ENCODE assay signal across 29 cellular contexts in the genomic region with DNA sequence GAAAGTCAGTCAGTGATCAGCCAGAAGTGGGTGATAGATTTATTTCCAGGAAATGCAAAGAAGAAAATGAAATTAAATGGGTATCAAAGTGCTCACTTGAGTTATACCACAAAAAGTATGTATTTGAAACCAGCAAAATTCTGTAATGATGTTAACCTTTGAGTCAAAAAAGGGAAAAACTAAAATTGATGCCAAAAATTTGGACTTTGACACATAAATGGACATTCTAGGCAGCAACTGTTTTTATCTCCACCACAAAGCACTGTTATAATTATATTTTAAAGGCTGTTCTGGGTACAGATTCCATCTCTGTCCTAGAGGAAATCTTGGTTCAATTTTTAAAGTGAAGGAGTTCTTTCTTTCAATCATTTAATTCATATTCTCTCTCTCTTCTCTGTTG.
"Had no signal": no experiment of that assay in that cellular context is flagged by ENCODE, and none has a peak within 500 bp of the region (broad histone marks: within the 10 kb centered on the region; RNA-seq: fewer than 3 reads in every experiment).

No MANE protein-coding gene starts in this region.

- H3K36me3 Mint-ChIP-seq: stimulated activated effector memory CD8-positive, alpha-beta T cell treated with anti-CD3 and anti-CD28 coated beads, Interleukin-12 subunit alpha, Interleukin-12 subunit beta, amount 100 ng/mL, for 72 hours; stimulated activated memory B cell treated with anti-CD40 and anti-IgM and Interleukin-4, amounts not matched to agents 10 μg/mL and 1 μg/mL and 100 μg/mL, for 72 hours; stimulated activated naive B cell treated with anti-CD40 and anti-IgM and Interleukin-4, amounts not matched to agents 10 μg/mL and 1 μg/mL and 100 μg/mL, for 72 hours; type B pancreatic cell had no signal

- H3K4me1 ChIP-seq: stomach, suprapubic skin, testis, thyroid gland, tibial artery, tibial nerve, transverse colon, upper lobe of left lung, upper lobe of right lung, uterus, vagina had no signal

- H3K4me3 ChIP-seq: stomach, suprapubic skin, testis, thoracic aorta, thyroid gland, tibial artery, tibial nerve, transverse colon, upper lobe of left lung, upper lobe of right lung, uterus, vagina had no signal

- FAIRE-seq: urothelium cell line had no signal

- ATAC-seq: stimulated activated effector memory CD8-positive, alpha-beta T cell treated with anti-CD3 and anti-CD28 coated beads, Interleukin-12 subunit alpha, Interleukin-12 subunit beta, amount 100 ng/mL, for 72 hours; stimulated activated memory B cell treated with anti-CD40 and anti-IgM and Interleukin-4, amounts not matched to agents 10 μg/mL and 1 μg/mL and 100 μg/mL, for 72 hours; stimulated activated naive B cell treated with anti-CD40 and anti-IgM and Interleukin-4, amounts not matched to agents 10 μg/mL and 1 μg/mL and 100 μg/mL, for 72 hours; stimulated activated naive CD8-positive, alpha-beta T cell treated with anti-CD3 and anti-CD28 coated beads, Interleukin-15, amount 100 ng/mL, for 72 hours; stimulated activated naive CD8-positive, alpha-beta T cell treated with anti-CD3 and anti-CD28 coated beads, Interleukin-15, Interleukin-2, amounts not matched to agents 100 U/mL and 50 U/mL, for 24 hours; upper lobe of right lung had no signal

- H3K27ac Mint-ChIP-seq: stimulated activated effector memory CD8-positive, alpha-beta T cell treated with anti-CD3 and anti-CD28 coated beads, Interleukin-12 subunit alpha, Interleukin-12 subunit beta, amount 100 ng/mL, for 72 hours; stimulated activated memory B cell treated with anti-CD40 and anti-IgM and Interleukin-4, amounts not matched to agents 10 μg/mL and 1 μg/mL and 100 μg/mL, for 72 hours; stimulated activated naive B cell treated with anti-CD40 and anti-IgM and Interleukin-4, amounts not matched to agents 10 μg/mL and 1 μg/mL and 100 μg/mL, for 72 hours; stimulated activated naive CD8-positive, alpha-beta T cell treated with anti-CD3 and anti-CD28 coated beads, Interleukin-15, amount 100 ng/mL, for 72 hours; stimulated activated naive CD8-positive, alpha-beta T cell treated with anti-CD3 and anti-CD28 coated beads, Interleukin-15, Interleukin-2, amounts not matched to agents 100 ng/mL and 50 ng/mL, for 24 hours; type B pancreatic cell had no signal

- H3K27me3 ChIP-seq: stomach, suprapubic skin, testis, thyroid gland, tibial artery, tibial nerve, transverse colon, upper lobe of left lung, upper lobe of right lung, uterus, vagina had no signal

- DNase-seq: stimulated activated CD4-positive, alpha-beta T cell treated with anti-CD3 and anti-CD28 coated beads, Interleukin-2, amount 100 ng/mL, for 48 hours; stimulated activated CD4-positive, alpha-beta T cell treated with anti-CD3 and anti-CD28 coated beads, Interleukin-4, amount 100 ng/mL, for 1 hour; stimulated activated CD4-positive, alpha-beta T cell treated with anti-CD3 and anti-CD28 coated beads, Interleukin-4, amount 100 ng/mL, for 24 hours; stimulated activated CD4-positive, alpha-beta T cell treated with anti-CD3 and anti-CD28 coated beads, Interleukin-4, amount 100 ng/mL, for 4 hours; stimulated activated CD8-positive, alpha-beta memory T cell treated with anti-CD3 and anti-CD28 coated beads, Interleukin-4, amount 100 ng/mL, for 48 hours; stimulated activated naive B cell treated with anti-CD40 and anti-IgM and Interleukin-4, amounts not matched to agents 10 μg/mL and 1 μg/mL and 100 μg/mL, for 72 hours; stimulated activated naive CD4-positive, alpha-beta T cell; stimulated activated naive CD4-positive, alpha-beta T cell treated with Interleukin-2 at 50 U/mL for 16 hours; stimulated activated naive CD8-positive, alpha-beta T cell treated with anti-CD3 and anti-CD28 coated beads, Interleukin-15, amount 100 ng/mL, for 72 hours; stimulated activated naive CD8-positive, alpha-beta T cell treated with anti-CD3 and anti-CD28 coated beads, Interleukin-15, Interleukin-2, amounts not matched to agents 100 U/mL and 50 U/mL, for 24 hours; stomach; substantia nigra; testis; thyroid gland; tibial artery; transverse colon; trophoblast cell; upper lobe of left lung; upper lobe of right lung; uterus had no signal

- H3K27me3 Mint-ChIP-seq: stimulated activated memory B cell treated with anti-CD40 and anti-IgM and Interleukin-4, amounts not matched to agents 10 μg/mL and 1 μg/mL and 100 μg/mL, for 72 hours; stimulated activated naive B cell treated with anti-CD40 and anti-IgM and Interleukin-4, amounts not matched to agents 10 μg/mL and 1 μg/mL and 100 μg/mL, for 72 hours; stimulated activated naive CD8-positive, alpha-beta T cell treated with anti-CD3 and anti-CD28 coated beads, Interleukin-15, amount 100 ng/mL, for 72 hours; stimulated activated naive CD8-positive, alpha-beta T cell treated with anti-CD3 and anti-CD28 coated beads, Interleukin-15, Interleukin-2, amounts not matched to agents 100 ng/mL and 50 ng/mL, for 24 hours had no signal

- H3K4me3 Mint-ChIP-seq: stimulated activated effector memory CD8-positive, alpha-beta T cell treated with anti-CD3 and anti-CD28 coated beads, Interleukin-12 subunit alpha, Interleukin-12 subunit beta, amount 100 ng/mL, for 72 hours; stimulated activated memory B cell treated with anti-CD40 and anti-IgM and Interleukin-4, amounts not matched to agents 10 μg/mL and 1 μg/mL and 100 μg/mL, for 72 hours; stimulated activated naive B cell treated with anti-CD40 and anti-IgM and Interleukin-4, amounts not matched to agents 10 μg/mL and 1 μg/mL and 100 μg/mL, for 72 hours; stimulated activated naive CD8-positive, alpha-beta T cell treated with anti-CD3 and anti-CD28 coated beads, Interleukin-15, amount 100 ng/mL, for 72 hours; stimulated activated naive CD8-positive, alpha-beta T cell treated with anti-CD3 and anti-CD28 coated beads, Interleukin-15, Interleukin-2, amounts not matched to agents 100 ng/mL and 50 ng/mL, for 24 hours; type B pancreatic cell had no signal

- H3K27ac ChIP-seq: stomach, suprapubic skin, testis, thoracic aorta, thyroid gland, tibial artery, tibial nerve, transverse colon, upper lobe of left lung, upper lobe of right lung, uterus, vagina had no signal

- H3K4me1 Mint-ChIP-seq: stimulated activated effector memory CD8-positive, alpha-beta T cell treated with anti-CD3 and anti-CD28 coated beads, Interleukin-12 subunit alpha, Interleukin-12 subunit beta, amount 100 ng/mL, for 72 hours; stimulated activated memory B cell treated with anti-CD40 and anti-IgM and Interleukin-4, amounts not matched to agents 10 μg/mL and 1 μg/mL and 100 μg/mL, for 72 hours; stimulated activated naive B cell treated with anti-CD40 and anti-IgM and Interleukin-4, amounts not matched to agents 10 μg/mL and 1 μg/mL and 100 μg/mL, for 72 hours; stimulated activated naive CD8-positive, alpha-beta T cell treated with anti-CD3 and anti-CD28 coated beads, Interleukin-15, amount 100 ng/mL, for 72 hours had no signal

- H3K36me3 ChIP-seq: suprapubic skin, thoracic aorta, thyroid gland, tibial nerve, transverse colon, upper lobe of left lung, upper lobe of right lung, uterus, vagina had no signal

- H3K9me3 ChIP-seq: stomach, suprapubic skin, testis, thoracic aorta, thyroid gland, tibial artery, tibial nerve, transverse colon, upper lobe of left lung, upper lobe of right lung, uterus, vagina had no signal

- H3K9me3 Mint-ChIP-seq: stimulated activated effector memory CD8-positive, alpha-beta T cell treated with anti-CD3 and anti-CD28 coated beads, Interleukin-12 subunit alpha, Interleukin-12 subunit beta, amount 100 ng/mL, for 72 hours; type B pancreatic cell had no signal
